Comparison of ENCODE assay signal across 9 cellular contexts in the genomic region with DNA sequence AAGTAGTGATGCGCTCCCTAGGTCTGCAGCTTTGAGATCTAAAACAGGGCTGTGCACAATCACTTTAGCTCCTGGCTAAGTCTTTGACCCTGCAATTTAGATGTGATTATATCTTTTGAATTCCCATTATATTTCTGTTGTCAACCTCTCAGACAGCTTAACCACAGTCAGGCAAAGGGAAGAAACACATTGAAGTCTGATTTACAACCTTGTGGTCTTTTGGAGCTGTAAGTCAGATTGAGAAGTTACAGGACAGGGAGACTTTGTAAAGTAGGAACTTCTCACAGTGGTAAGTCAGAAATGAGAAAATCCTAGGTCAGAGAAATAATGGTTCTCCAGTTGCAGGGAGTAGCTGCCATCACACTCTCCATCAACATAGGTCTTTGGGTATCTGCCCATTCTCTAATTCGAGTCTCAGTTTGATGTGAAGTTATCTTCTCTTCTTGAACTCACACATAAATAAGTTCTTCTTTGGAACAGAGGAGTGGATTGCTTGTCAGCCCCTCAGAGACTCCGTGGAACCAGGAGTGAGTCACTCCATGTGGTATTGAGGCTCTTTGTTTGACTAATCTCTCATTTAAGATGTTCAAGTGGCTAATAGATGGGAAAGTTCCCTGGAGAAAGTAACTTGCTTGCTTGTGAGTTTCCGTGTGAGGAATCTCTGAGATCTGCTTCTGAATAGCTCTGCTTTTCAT. TPM values are rescaled to one million over a fixed set of nuclear protein-coding genes. Genes with fewer than 3 reads are reported as not detected.
DNase-seq lines count a peak whose midpoint lies in the region; ATAC-seq, FAIRE-seq and TF ChIP-seq lines count a peak whose summit lies in the region.
"Had no signal": no experiment of that assay in that cellular context is flagged by ENCODE, and none has a peak within 500 bp of the region (broad histone marks: within the 10 kb centered on the region; RNA-seq: fewer than 3 reads in every experiment).

No MANE protein-coding gene starts in this region.

- peaks cover 4% of the 10 kb centered on the region for H3K36me3 Mint-ChIP-seq in activated T-helper 2 cell treated with anti-CD3 and anti-CD28 coated beads, Interferon-gamma antibody, Interleukin-2, Interleukin-4, amounts not matched to agents 10 μg/mL and 5 μg/mL and 100 μg/mL, durations not matched to agents 14 hours and 24 hours and 36 hours (ENCODE audit: low read depth)
- H3K36me3 Mint-ChIP-seq in CD8-positive, alpha-beta memory T cell = peaks cover 0 to 9% (median 2%) of the 10 kb centered on the region in 3 donors

- H3K27me3 ChIP-seq in left lung = no peaks in the 10 kb centered on the region
- H3K27me3 ChIP-seq in CD8-positive, alpha-beta memory T cell (ENCODE audit: insufficient read depth, low read length, poor library complexity, severe bottlenecking) = no peaks in the 10 kb centered on the region

- H3K36me3 ChIP-seq in left lung = no peaks in the 10 kb centered on the region
- H3K36me3 ChIP-seq in CD8-positive, alpha-beta memory T cell (ENCODE audit: insufficient read depth, low read length) = no peaks in the 10 kb centered on the region

- H3K27ac ChIP-seq in left lung = no peak overlapping the region
- no peak overlapping the region for H3K27ac ChIP-seq in CD8-positive, alpha-beta memory T cell (ENCODE audit: low read depth, low read length)

- H3K9me3 Mint-ChIP-seq in activated T-helper 2 cell treated with anti-CD3 and anti-CD28 coated beads, Interferon-gamma antibody, Interleukin-2, Interleukin-4, amounts not matched to agents 10 μg/mL and 5 μg/mL and 100 μg/mL, durations not matched to agents 14 hours and 24 hours and 36 hours = peaks cover 16% of the 10 kb centered on the region
- peaks cover 5 to 19% (median 14%) of the 10 kb centered on the region in 5 donors for H3K9me3 Mint-ChIP-seq in CD8-positive, alpha-beta memory T cell

- ATAC-seq in left lung = peak; percentile 77
- no peak for ATAC-seq in HG03571 (IDR thresholded peaks at IDR 0.05; ENCODE audit: unreplicated experiment)
- ATAC-seq in GM21390 (IDR thresholded peaks at IDR 0.05; ENCODE audit: unreplicated experiment) = no peak

- H3K4me1 ChIP-seq in left lung = no peaks in the 10 kb centered on the region
- H3K4me1 ChIP-seq in CD8-positive, alpha-beta memory T cell (ENCODE audit: insufficient read depth, low read length) = peaks cover 13% of the 10 kb centered on the region

- H3K4me3 ChIP-seq in left lung = no peak overlapping the region
- H3K4me3 ChIP-seq in CD8-positive, alpha-beta memory T cell (ENCODE audit: low read length) = no peak overlapping the region

- no peak for TF ChIP-seq CTCF in left lung (IDR thresholded peaks at IDR 0.05)

- no peaks in the 10 kb centered on the region for H3K27me3 Mint-ChIP-seq in activated T-helper 2 cell treated with anti-CD3 and anti-CD28 coated beads, Interferon-gamma antibody, Interleukin-2, Interleukin-4, amounts not matched to agents 10 μg/mL and 5 μg/mL and 100 μg/mL, durations not matched to agents 14 hours and 24 hours and 36 hours (ENCODE audit: low read depth)
- peaks cover 0 to 1% of the 10 kb centered on the region in 2 donors for H3K27me3 Mint-ChIP-seq in CD8-positive, alpha-beta memory T cell

- CTCF ChIA-PET in CD8-positive, alpha-beta memory T cell (lab: Charles Lee) = interaction anchor here (0.8 to 1.5 kb wide), 3 partner anchors 11 to 36 kb away, joined by 3 read pairs; no protein-coding TSS in a partner anchor

- intact Hi-C loops in activated T-helper 2 cell treated with anti-CD3 and anti-CD28 coated beads, Interferon-gamma antibody, Interleukin-2, Interleukin-4, amounts not matched to agents 10 μg/mL and 5 μg/mL and 100 μg/mL, durations not matched to agents 14 hours and 24 hours and 36 hours (cut with micrococcal nuclease) = loop anchor here (1.0 to 2.0 kb wide), 5 partner anchors 20 to 178 kb away; no protein-coding TSS in a partner anchor
- intact Hi-C loops in left lung (cut with DNase I) = no loop called here

- H3K9me3 ChIP-seq in left lung = peaks cover 0 to 4% of the 10 kb centered on the region in 2 donors
- no peaks in the 10 kb centered on the region for H3K9me3 ChIP-seq in CD8-positive, alpha-beta memory T cell (ENCODE audit: low read length)

- peaks cover 26% of the 10 kb centered on the region for H3K4me1 Mint-ChIP-seq in activated T-helper 2 cell treated with anti-CD3 and anti-CD28 coated beads, Interferon-gamma antibody, Interleukin-2, Interleukin-4, amounts not matched to agents 10 μg/mL and 5 μg/mL and 100 μg/mL, durations not matched to agents 14 hours and 24 hours and 36 hours (ENCODE audit: low read depth)
- H3K4me1 Mint-ChIP-seq in CD8-positive, alpha-beta memory T cell = peaks cover 17 to 25% (median 19%) of the 10 kb centered on the region in 3 donors

- DNase-seq in AG20443 (ENCODE audit: low spot score) = peak; percentile 67
- DNase-seq in HTR-8/SVneo (ENCODE audit: insufficient read length, low spot score) = peak; percentile 37
- no peak for DNase-seq in activated T-helper 2 cell treated with anti-CD3 and anti-CD28 coated beads, Interferon-gamma antibody, Interleukin-2, Interleukin-4, amounts not matched to agents 10 μg/mL and 5 μg/mL and 100 μg/mL, durations not matched to agents 14 hours and 24 hours and 36 hours (ENCODE audit: low spot score)
- no peak for DNase-seq in left lung
- no peak for DNase-seq in CD8-positive, alpha-beta memory T cell
- no peak for DNase-seq in NCI-H1105 treated with DMSO at 0.1 percent for 48 hours (lab: John Stamatoyannopoulos, UW)

- H3K4me3 Mint-ChIP-seq in activated T-helper 2 cell treated with anti-CD3 and anti-CD28 coated beads, Interferon-gamma antibody, Interleukin-2, Interleukin-4, amounts not matched to agents 10 μg/mL and 5 μg/mL and 100 μg/mL, durations not matched to agents 14 hours and 24 hours and 36 hours (ENCODE audit: low read depth) = no peak overlapping the region
- peak overlapping the region in 2 of 7 donors; percentile 10 to 85 for H3K4me3 Mint-ChIP-seq in CD8-positive, alpha-beta memory T cell

- H3K27ac Mint-ChIP-seq in activated T-helper 2 cell treated with anti-CD3 and anti-CD28 coated beads, Interferon-gamma antibody, Interleukin-2, Interleukin-4, amounts not matched to agents 10 μg/mL and 5 μg/mL and 100 μg/mL, durations not matched to agents 14 hours and 24 hours and 36 hours = peak overlapping the region; percentile 75
- H3K27ac Mint-ChIP-seq in CD8-positive, alpha-beta memory T cell = peak overlapping the region in 2 of 8 donors; percentile 33

- no peak for FAIRE-seq in HTR-8/SVneo (lab: Jason Lieb, UNC)
- FAIRE-seq: endometrium had no signal

- POLR2A ChIA-PET in CD8-positive, alpha-beta memory T cell (lab: Charles Lee) = no interaction called here

RNA-seq across cellular contexts. Expression of a gene that starts 35.0 kb away (rescaled TPM):
- total RNA-seq in activated T-helper 2 cell treated with anti-CD3 and anti-CD28 coated beads, Interferon-gamma antibody, Interleukin-2, Interleukin-4, amounts not matched to agents 10 μg/mL and 5 μg/mL and 100 μg/mL, durations not matched to agents 14 hours and 24 hours and 36 hours = 74.0 and 75.7 TPM in 2 replicates
- total RNA-seq in left lung = 100 to 1,000 TPM; 154 to 236 TPM
- 10 to 100 TPM; 36.5 to 36.7 TPM for total RNA-seq in CD8-positive, alpha-beta memory T cell
- 3.8 TPM for polyA plus RNA-seq in CD8-positive, alpha-beta memory T cell

Comparison
In these comparisons a context has a peak if more than half of its experiments do, and no peak if none do; other contexts are left out.
1. DNase-seq: peak in AG20443 (single experiment) and HTR-8/SVneo (single experiment); none in activated T-helper 2 cell treated with anti-CD3 and anti-CD28 coated beads, Interferon-gamma antibody, Interleukin-2, Interleukin-4, amounts not matched to agents 10 μg/mL and 5 μg/mL and 100 μg/mL, durations not matched to agents 14 hours and 24 hours and 36 hours (single experiment), left lung (0 of 2), CD8-positive, alpha-beta memory T cell (0 of 5) and NCI-H1105 treated with DMSO at 0.1 percent for 48 hours (single experiment).